7 cellular contexts compared by ENCODE assay signal in the genomic region with DNA sequence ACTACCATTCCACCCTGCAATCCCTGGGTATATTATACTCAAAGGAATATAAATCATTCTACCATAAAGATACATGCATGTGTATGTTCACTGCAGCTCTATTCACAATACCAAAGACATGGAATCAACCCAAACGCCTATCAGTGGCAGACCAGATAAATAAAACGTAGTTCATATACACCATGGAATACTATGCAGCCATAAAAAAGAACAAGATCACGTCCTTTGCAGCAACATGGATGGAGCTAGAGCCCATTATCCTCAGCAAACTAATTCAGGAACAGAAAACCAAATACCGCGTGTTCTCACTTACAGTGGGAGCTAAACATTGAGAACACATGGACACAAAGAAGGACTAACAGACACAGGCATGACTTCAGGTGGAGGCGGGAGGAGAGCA.
"Had no signal": no experiment of that assay in that cellular context is flagged by ENCODE, and none has a peak within 500 bp of the region (broad histone marks: within the 10 kb centered on the region; RNA-seq: fewer than 3 reads in every experiment).

No MANE protein-coding gene starts in this region.

- FAIRE-seq: HepG2, HTR-8/SVneo had no signal

- DNase-seq: IMR-90, KBM-7, KG1 had no signal

- H3K27ac ChIP-seq: HL-60, KMS-11 had no signal

- H3K4me2 ChIP-seq: KMS-11 had no signal

- ATAC-seq: HepG2 had no signal

- H3K9ac ChIP-seq: KMS-11 had no signal
